14 cellular contexts compared by ENCODE assay signal in the genomic region with DNA sequence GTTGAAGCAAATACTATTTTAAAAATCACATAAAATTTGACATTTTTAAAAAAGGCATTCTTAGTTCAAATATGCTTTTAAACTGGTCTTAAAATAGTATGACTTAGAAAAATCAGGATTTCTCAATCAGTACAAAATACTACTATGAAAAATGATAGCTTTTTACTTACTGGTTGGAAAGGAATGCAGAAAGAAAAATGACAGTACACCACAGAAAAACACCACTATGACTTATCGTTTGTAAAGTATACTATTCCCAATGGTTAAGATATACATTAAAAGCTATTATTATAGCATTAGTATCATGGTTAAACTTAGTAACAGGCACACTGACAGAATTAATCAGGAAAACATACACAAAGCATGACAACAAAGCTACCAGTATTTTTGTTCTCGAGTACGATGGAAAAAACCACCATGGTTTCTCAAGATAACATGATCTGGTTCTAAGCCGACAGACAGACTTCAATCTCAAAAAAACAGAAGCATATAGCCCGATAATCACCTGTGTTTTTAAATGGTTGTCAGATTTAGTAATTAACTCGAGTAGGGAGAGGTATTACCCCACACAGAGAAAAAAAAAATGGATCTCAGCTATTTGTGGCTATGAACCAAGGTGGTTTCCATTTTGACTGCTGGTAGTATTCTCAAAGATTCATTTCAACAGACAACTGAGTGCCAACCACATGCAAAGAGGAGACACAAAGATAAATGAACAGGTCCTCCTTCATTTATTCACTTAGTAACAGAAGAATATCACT. TPM values are rescaled to one million over a fixed set of nuclear protein-coding genes. Genes with fewer than 3 reads are reported as not detected.
DNase-seq lines count a peak whose midpoint lies in the region; ATAC-seq and TF ChIP-seq lines count a peak whose summit lies in the region.
"Had no signal": no experiment of that assay in that cellular context is flagged by ENCODE, and none has a peak within 500 bp of the region (broad histone marks: within the 10 kb centered on the region; RNA-seq: fewer than 3 reads in every experiment).

No MANE protein-coding gene starts in this region.

- 58 to 65% methylated on average over 6 of the region's 6 CpGs for WGBS in body of pancreas, 2 donors

- no peak for TF ChIP-seq CTCF in body of pancreas (IDR thresholded peaks at IDR 0.05)
- no peak for TF ChIP-seq CTCF in colonic mucosa (IDR thresholded peaks at IDR 0.05)

- H3K27me3 ChIP-seq in body of pancreas (no peaks in the 10 kb centered on the region), colonic mucosa (no peaks in the 10 kb centered on the region)
- H3K27me3 ChIP-seq: SJSA1 had no signal

- H3K9ac ChIP-seq in colonic mucosa (ENCODE audit: low read depth in 2 of 2, low read length in 2 of 2), result no peak overlapping the region

- H3K9me3 ChIP-seq in body of pancreas (no peaks in the 10 kb centered on the region), colonic mucosa (no peaks in the 10 kb centered on the region)
- H3K9me3 ChIP-seq: SJSA1 had no signal

- H3K36me3 ChIP-seq in body of pancreas (replicated peaks in 1 of 2; ENCODE audit: insufficient read depth in 1 of 2, low read depth in 2 of 2) (peaks cover 0 to 4% of the 10 kb centered on the region in 2 donors), colonic mucosa (no peaks in the 10 kb centered on the region)

- H3K4me3 ChIP-seq in body of pancreas (no peak overlapping the region), colonic mucosa (no peak overlapping the region)
- H3K4me3 ChIP-seq: SJSA1 had no signal

- intact Hi-C loops in body of pancreas (cut with DNase I) (no loop called here), colonic mucosa (cut with DNase I) (no loop called here)

- no peak overlapping the region for H3K27ac ChIP-seq in body of pancreas
- H3K27ac ChIP-seq in colonic mucosa, result no peak overlapping the region
- H3K27ac ChIP-seq: SJSA1 had no signal

- no peak for TF ChIP-seq POLR2A in body of pancreas (IDR thresholded peaks at IDR 0.05)

- DNase-seq in amniotic epithelial cell (ENCODE audit: low read depth), result peak; percentile 81
- peak; percentile 26 for DNase-seq in non-pigmented ciliary epithelial cell (ENCODE audit: low read depth)
- no peak for DNase-seq in HuH-7 (ENCODE audit: low spot score)
- DNase-seq in body of pancreas, result no peak
- DNase-seq in colonic mucosa, result no peak
- no peak for DNase-seq in SIG-M5 treated with dmso at 0.1 percent for 504 hours (lab: John Stamatoyannopoulos, UW; ENCODE audit: unreplicated experiment)
- DNase-seq: activated T-cell treated with anti-CD3 and anti-CD28 coated beads, Interleukin-2, amount 50 U/mL, for 72 hours; DMS79 treated with DMSO at 0.1 percent for 48 hours; left cardiac atrium; retina; stimulated activated CD8-positive, alpha-beta memory T cell treated with anti-CD3 and anti-CD28 coated beads, Interleukin-4, amount 100 ng/mL, for 48 hours had no signal

- H3K4me1 ChIP-seq in body of pancreas (peaks cover 4% of the 10 kb centered on the region), colonic mucosa (no peaks in the 10 kb centered on the region)
- H3K4me1 ChIP-seq: SJSA1 had no signal

- peak; percentile 60 for ATAC-seq in GM18502 (IDR thresholded peaks at IDR 0.05; ENCODE audit: poor library complexity, unreplicated experiment)
- peak; percentile 77 for ATAC-seq in HG02870 (IDR thresholded peaks at IDR 0.05; ENCODE audit: unreplicated experiment)
- no peak for ATAC-seq in body of pancreas
- ATAC-seq: activated T-cell treated with anti-CD3 and anti-CD28 coated beads, Interleukin-2, amount 50 U/mL, for 72 hours; left cardiac atrium had no signal

RNA-seq across cellular contexts. Expression of gene CUL3, which starts 39.1 kb away (rescaled TPM):
- 10 to 100 TPM; 26.5 to 33.3 TPM for total RNA-seq in body of pancreas
- 10 to 100 TPM; 83.9 to 88.3 TPM for total RNA-seq in colonic mucosa

Comparison
In these comparisons a context has a peak if more than half of its experiments do, and no peak if none do; other contexts are left out.
1. DNase-seq: peak in amniotic epithelial cell (single experiment) and non-pigmented ciliary epithelial cell (single experiment); none in HuH-7 (single experiment), body of pancreas (0 of 4), colonic mucosa (single experiment) and SIG-M5 treated with dmso at 0.1 percent for 504 hours (single experiment).